In genomic region chr11:73379189-73379880, GRCh38 we compare ENCODE assay signal across 14 cellular contexts. TPM values are rescaled to one million over a fixed set of nuclear protein-coding genes. Genes with fewer than 3 reads are reported as not detected.
DNase-seq lines count a peak whose midpoint lies in the region; ATAC-seq and TF ChIP-seq lines count a peak whose summit lies in the region.
"Had no signal": no experiment of that assay in that cellular context is flagged by ENCODE, and none has a peak within 500 bp of the region (broad histone marks: within the 10 kb centered on the region; RNA-seq: fewer than 3 reads in every experiment).

No MANE protein-coding gene starts in this region.

- H3K4me1 Mint-ChIP-seq in natural killer cell: peaks cover 24 to 65% of the 10 kb centered on the region in 2 donors
- H3K4me1 Mint-ChIP-seq in natural killer cell treated with Interleukin-12 subunit alpha and Interleukin-12 subunit beta and Interleukin-15 and Interleukin-18, amount 100 ng/mL, for 72 hours (ENCODE audit: low read depth in 2 of 2): peaks cover 27 to 48% of the 10 kb centered on the region in 2 donors
- peaks cover 14% of the 10 kb centered on the region for H3K4me1 Mint-ChIP-seq in WTC11

- H3K27me3 Mint-ChIP-seq in natural killer cell (ENCODE audit: low read depth in 2 of 2): no peaks in the 10 kb centered on the region
- H3K27me3 Mint-ChIP-seq in natural killer cell treated with Interleukin-12 subunit alpha and Interleukin-12 subunit beta and Interleukin-15 and Interleukin-18, amount 100 ng/mL, for 72 hours: no peaks in the 10 kb centered on the region
- peaks cover 16% of the 10 kb centered on the region for H3K27me3 Mint-ChIP-seq in WTC11 (ENCODE audit: low read depth)
- H3K27me3 Mint-ChIP-seq: activated CD4-positive, alpha-beta memory T cell treated with anti-CD3 and anti-CD28 coated beads for 36 hours had no signal

- no peaks in the 10 kb centered on the region for H3K36me3 ChIP-seq in mucosa of descending colon (ENCODE audit: low read depth)
- H3K36me3 ChIP-seq: ascending aorta, sigmoid colon had no signal

- no peak overlapping the region for H3K4me3 ChIP-seq in mucosa of descending colon
- H3K4me3 ChIP-seq: ascending aorta, GM23338, sigmoid colon had no signal

- intact Hi-C loops in natural killer cell (cut with micrococcal nuclease) (no loop called here), mucosa of descending colon (cut with DNase I, micrococcal nuclease) (no loop called here)

- DNase-seq in natural killer cell: no peak
- DNase-seq in natural killer cell treated with Interleukin-12 subunit alpha and Interleukin-12 subunit beta and Interleukin-15 and Interleukin-18, amount 100 ng/mL, for 72 hours (ENCODE audit: low spot score): no peak
- DNase-seq in WTC11 (ENCODE audit: low spot score): no peak
- DNase-seq in mucosa of descending colon: peak in 2 of 3 donors; percentile 54 to 57
- no peak for DNase-seq in ACHN
- no peak for DNase-seq in SW 1271 (lab: John Stamatoyannopoulos, UW)
- DNase-seq in central memory CD4-positive, alpha-beta T cell: no peak
- DNase-seq: activated CD4-positive, alpha-beta memory T cell treated with anti-CD3 and anti-CD28 coated beads for 36 hours; NCI-H2081; NK-92 treated with Interleukin-12 subunit alpha and Interleukin-12 subunit beta, amount 100 ng/mL, for 24 hours; sigmoid colon had no signal

- in situ Hi-C loops in ACHN (cut with HindIII; ENCODE audit: low pct_ligation_motif_present, low pct_unique_long_range_greater_than_20kb, low sequenced_read_pairs): no loop called here

- H3K9me3 Mint-ChIP-seq in natural killer cell (no peaks in the 10 kb centered on the region), WTC11 (no peaks in the 10 kb centered on the region)
- H3K9me3 Mint-ChIP-seq in natural killer cell treated with Interleukin-12 subunit alpha and Interleukin-12 subunit beta and Interleukin-15 and Interleukin-18, amount 100 ng/mL, for 72 hours: no peaks in the 10 kb centered on the region
- H3K9me3 Mint-ChIP-seq: activated CD4-positive, alpha-beta memory T cell treated with anti-CD3 and anti-CD28 coated beads for 36 hours; GM23338 had no signal

- POLR2A ChIA-PET in WTC11 (lab: Charles Lee): no interaction called here

- peaks cover 11% of the 10 kb centered on the region for H3K4me1 ChIP-seq in mucosa of descending colon (ENCODE audit: low read depth)

- H3K27ac Mint-ChIP-seq in natural killer cell (peak overlapping the region; percentile 91 to 95), WTC11 (0 out of 2 replicates have a peak overlapping the region, but pooled peaks have one; percentile 45)
- peak overlapping the region in 1 of 2 donors; percentile 89 for H3K27ac Mint-ChIP-seq in natural killer cell treated with Interleukin-12 subunit alpha and Interleukin-12 subunit beta and Interleukin-15 and Interleukin-18, amount 100 ng/mL, for 72 hours
- H3K27ac Mint-ChIP-seq: GM23338 had no signal

- H3K36me3 Mint-ChIP-seq in natural killer cell: no peaks in the 10 kb centered on the region
- H3K36me3 Mint-ChIP-seq in natural killer cell treated with Interleukin-12 subunit alpha and Interleukin-12 subunit beta and Interleukin-15 and Interleukin-18, amount 100 ng/mL, for 72 hours: peaks cover 5% of the 10 kb centered on the region
- H3K36me3 Mint-ChIP-seq in WTC11: no peaks in the 10 kb centered on the region

- H3K4me3 Mint-ChIP-seq in natural killer cell: peak overlapping the region; percentile 57
- no peak overlapping the region for H3K4me3 Mint-ChIP-seq in natural killer cell treated with Interleukin-12 subunit alpha and Interleukin-12 subunit beta and Interleukin-15 and Interleukin-18, amount 100 ng/mL, for 72 hours
- H3K4me3 Mint-ChIP-seq in WTC11: no peak overlapping the region
- H3K4me3 Mint-ChIP-seq: GM23338 had no signal

- H3K9me3 ChIP-seq in mucosa of descending colon: no peaks in the 10 kb centered on the region
- H3K9me3 ChIP-seq: ascending aorta, sigmoid colon had no signal

- TF ChIP-seq CTCF in natural killer cell (IDR thresholded peaks at IDR 0.05) (no peak), WTC11 (IDR thresholded peaks at IDR 0.05) (no peak), mucosa of descending colon (IDR thresholded peaks at IDR 0.05) (no peak)

- CTCF ChIA-PET in WTC11 (lab: Charles Lee): interaction anchor here (0.6 to 1.4 kb wide), 6 partner anchors 14 to 44 kb away, joined by 3 to 5 read pairs (median 4); no protein-coding TSS in a partner anchor

- ATAC-seq in natural killer cell (no peak), WTC11 (no peak), mucosa of descending colon (no peak), GM21576 (IDR thresholded peaks at IDR 0.05; ENCODE audit: unreplicated experiment) (no peak)
- no peak for ATAC-seq in natural killer cell treated with Interleukin-12 subunit alpha and Interleukin-12 subunit beta and Interleukin-15 and Interleukin-18, amount 100 ng/mL, for 72 hours
- ATAC-seq: GM23338 had no signal

TF ChIP-seq in WTC11, 78 proteins besides CTCF, POLR2A, EP300 and RAD21 (continues in another document):
- no peak for TF ChIP-seq NFATC4 (CRISPR knock-in tag; IDR thresholded peaks at IDR 0.05)
- no peak for TF ChIP-seq ZNF423 (CRISPR knock-in tag; IDR thresholded peaks at IDR 0.05)
- no peak for TF ChIP-seq ATF6 (CRISPR knock-in tag; IDR thresholded peaks at IDR 0.05)
- TF ChIP-seq HMGA2 (CRISPR knock-in tag; IDR thresholded peaks at IDR 0.05): no peak
- TF ChIP-seq, protein P1, sequence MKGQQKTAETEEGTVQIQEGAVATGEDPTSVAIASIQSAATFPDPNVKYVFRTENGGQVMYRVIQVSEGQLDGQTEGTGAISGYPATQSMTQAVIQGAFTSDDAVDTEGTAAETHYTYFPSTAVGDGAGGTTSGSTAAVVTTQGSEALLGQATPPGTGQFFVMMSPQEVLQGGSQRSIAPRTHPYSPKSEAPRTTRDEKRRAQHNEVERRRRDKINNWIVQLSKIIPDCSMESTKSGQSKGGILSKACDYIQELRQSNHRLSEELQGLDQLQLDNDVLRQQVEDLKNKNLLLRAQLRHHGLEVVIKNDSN (CRISPR knock-in tag; IDR thresholded peaks at IDR 0.05): no peak
- TF ChIP-seq SMAD4 (CRISPR knock-in tag; IDR thresholded peaks at IDR 0.05): no peak
- TF ChIP-seq FOXP1 (CRISPR knock-in tag; IDR thresholded peaks at IDR 0.05; ENCODE audit: borderline replicate concordance): no peak
- no peak for TF ChIP-seq ZNF232 (CRISPR knock-in tag; IDR thresholded peaks at IDR 0.05)
- TF ChIP-seq, protein P2, sequence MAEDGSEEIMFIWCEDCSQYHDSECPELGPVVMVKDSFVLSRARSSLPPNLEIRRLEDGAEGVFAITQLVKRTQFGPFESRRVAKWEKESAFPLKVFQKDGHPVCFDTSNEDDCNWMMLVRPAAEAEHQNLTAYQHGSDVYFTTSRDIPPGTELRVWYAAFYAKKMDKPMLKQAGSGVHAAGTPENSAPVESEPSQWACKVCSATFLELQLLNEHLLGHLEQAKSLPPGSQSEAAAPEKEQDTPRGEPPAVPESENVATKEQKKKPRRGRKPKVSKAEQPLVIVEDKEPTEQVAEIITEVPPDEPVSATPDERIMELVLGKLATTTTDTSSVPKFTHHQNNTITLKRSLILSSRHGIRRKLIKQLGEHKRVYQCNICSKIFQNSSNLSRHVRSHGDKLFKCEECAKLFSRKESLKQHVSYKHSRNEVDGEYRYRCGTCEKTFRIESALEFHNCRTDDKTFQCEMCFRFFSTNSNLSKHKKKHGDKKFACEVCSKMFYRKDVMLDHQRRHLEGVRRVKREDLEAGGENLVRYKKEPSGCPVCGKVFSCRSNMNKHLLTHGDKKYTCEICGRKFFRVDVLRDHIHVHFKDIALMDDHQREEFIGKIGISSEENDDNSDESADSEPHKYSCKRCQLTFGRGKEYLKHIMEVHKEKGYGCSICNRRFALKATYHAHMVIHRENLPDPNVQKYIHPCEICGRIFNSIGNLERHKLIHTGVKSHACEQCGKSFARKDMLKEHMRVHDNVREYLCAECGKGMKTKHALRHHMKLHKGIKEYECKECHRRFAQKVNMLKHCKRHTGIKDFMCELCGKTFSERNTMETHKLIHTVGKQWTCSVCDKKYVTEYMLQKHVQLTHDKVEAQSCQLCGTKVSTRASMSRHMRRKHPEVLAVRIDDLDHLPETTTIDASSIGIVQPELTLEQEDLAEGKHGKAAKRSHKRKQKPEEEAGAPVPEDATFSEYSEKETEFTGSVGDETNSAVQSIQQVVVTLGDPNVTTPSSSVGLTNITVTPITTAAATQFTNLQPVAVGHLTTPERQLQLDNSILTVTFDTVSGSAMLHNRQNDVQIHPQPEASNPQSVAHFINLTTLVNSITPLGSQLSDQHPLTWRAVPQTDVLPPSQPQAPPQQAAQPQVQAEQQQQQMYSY (CRISPR knock-in tag; IDR thresholded peaks at IDR 0.05): no peak

RNA-seq across cellular contexts. Expression of gene RELT, which starts 3.1 kb away (rescaled TPM):
- 100 to 1,000 TPM; 132 to 264 (median 151) TPM for total RNA-seq in natural killer cell
- total RNA-seq in natural killer cell treated with Interleukin-12 subunit alpha and Interleukin-12 subunit beta and Interleukin-15 and Interleukin-18, amount 100 ng/mL, for 72 hours: 10 to 100 TPM; 46.5 to 58.0 TPM
- total RNA-seq in WTC11 (2021): 5.7 to 6.7 TPM (median 5.9 TPM) in 3 replicates
- total RNA-seq in mucosa of descending colon: 1 to 10 TPM; 2.3 to 4.7 (median 4.4) TPM

Comparison
In these comparisons a context has a peak if more than half of its experiments do, and no peak if none do; other contexts are left out.
1. DNase-seq: peak in mucosa of descending colon (2 of 3); none in natural killer cell (single experiment), natural killer cell treated with Interleukin-12 subunit alpha and Interleukin-12 subunit beta and Interleukin-15 and Interleukin-18, amount 100 ng/mL, for 72 hours (single experiment), WTC11 (single experiment), ACHN (single experiment), SW 1271 (0 of 2) and central memory CD4-positive, alpha-beta T cell (single experiment).